In the genomic region with DNA sequence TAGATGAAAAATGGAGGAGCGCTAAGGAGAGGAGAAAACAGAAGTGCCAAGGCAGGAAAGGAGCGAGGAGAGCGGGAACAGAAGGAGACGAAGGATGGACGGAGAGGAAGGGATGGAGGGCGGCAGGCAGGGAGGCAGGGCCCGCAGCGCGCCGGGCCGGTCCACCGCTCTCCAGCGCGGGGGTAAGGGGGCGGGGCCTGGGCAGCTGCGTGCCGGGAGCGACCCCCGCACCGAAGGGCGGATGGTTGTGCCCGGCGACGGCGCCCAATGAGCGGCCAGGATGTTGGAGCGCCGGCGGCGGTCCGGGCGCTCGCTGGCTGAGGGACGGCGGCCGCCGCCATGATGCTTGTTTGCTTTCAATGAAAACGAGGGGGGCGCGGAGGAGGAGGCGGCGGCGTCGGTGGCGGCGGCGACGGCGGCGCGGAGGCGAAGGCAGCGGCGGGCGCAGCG, we compare ENCODE assay signal across 8 cellular contexts. TPM values are rescaled to one million over a fixed set of nuclear protein-coding genes. Genes with fewer than 3 reads are reported as not detected.
DNase-seq lines count a peak whose midpoint lies in the region; ATAC-seq, FAIRE-seq and TF ChIP-seq lines count a peak whose summit lies in the region.

TSS of gene CNOT6 (plus strand) at position 320 of the 450 bp plus-strand sequence. CDS start 34,898 bp downstream, outside the sequence.

- H3K9me3 Mint-ChIP-seq in activated T-helper 2 cell treated with anti-CD3 and anti-CD28 coated beads, Interferon-gamma antibody, Interleukin-2, Interleukin-4, amounts not matched to agents 10 μg/mL and 5 μg/mL and 100 μg/mL, durations not matched to agents 14 hours and 24 hours and 36 hours = no peaks in the 10 kb centered on the region
- no peaks in the 10 kb centered on the region for H3K9me3 Mint-ChIP-seq in natural killer cell

- H3K27ac Mint-ChIP-seq in activated T-helper 2 cell treated with anti-CD3 and anti-CD28 coated beads, Interferon-gamma antibody, Interleukin-2, Interleukin-4, amounts not matched to agents 10 μg/mL and 5 μg/mL and 100 μg/mL, durations not matched to agents 14 hours and 24 hours and 36 hours = peak within 1 kb of the TSS; percentile 90
- H3K27ac Mint-ChIP-seq in natural killer cell = peak within 1 kb of the TSS; percentile 57 to 86

- peak within 1 kb of the TSS; percentile 71 for H3K27ac ChIP-seq in RWPE2 (ENCODE audit: poor library complexity, severe bottlenecking)

- TF ChIP-seq CTCF in RWPE2 (IDR thresholded peaks at IDR 0.05; ENCODE audit: poor library complexity, severe bottlenecking) (no peak), natural killer cell (IDR thresholded peaks at IDR 0.05) (no peak)

- H3K4me1 ChIP-seq in RWPE2 (ENCODE audit: insufficient read depth, poor library complexity, severe bottlenecking) = peaks cover 28% of the 10 kb centered on the region

- no peaks in the 10 kb centered on the region for H3K9me3 ChIP-seq in RWPE2 (ENCODE audit: severe bottlenecking)

- ATAC-seq in RWPE2 (ENCODE audit: low read depth) (peak; percentile 84), natural killer cell (peak; percentile 93 to 99 (median 93))

- H3K4me3 ChIP-seq in RWPE2 (ENCODE audit: severe bottlenecking) = peak within 1 kb of the TSS; percentile 90

- intact Hi-C loops in activated T-helper 2 cell treated with anti-CD3 and anti-CD28 coated beads, Interferon-gamma antibody, Interleukin-2, Interleukin-4, amounts not matched to agents 10 μg/mL and 5 μg/mL and 100 μg/mL, durations not matched to agents 14 hours and 24 hours and 36 hours (cut with micrococcal nuclease) = loop anchor here (10.0 kb wide), 3 partner anchors 111 to 939 kb away; partner anchors contain the start of genes MAPK9 and RUFY1
- intact Hi-C loops in natural killer cell (cut with micrococcal nuclease) = no loop called here

- no peak for FAIRE-seq in H54 (lab: Jason Lieb, UNC)

- H3K4me3 Mint-ChIP-seq in activated T-helper 2 cell treated with anti-CD3 and anti-CD28 coated beads, Interferon-gamma antibody, Interleukin-2, Interleukin-4, amounts not matched to agents 10 μg/mL and 5 μg/mL and 100 μg/mL, durations not matched to agents 14 hours and 24 hours and 36 hours (ENCODE audit: low read depth) = peak within 1 kb of the TSS; percentile 94
- H3K4me3 Mint-ChIP-seq in natural killer cell = peak within 1 kb of the TSS; percentile 85

- TF ChIP-seq POLR2A in H54 (IDR thresholded peaks at IDR 0.05; ENCODE audit: low read depth, low read length) = peak; percentile 75

- H3K36me3 ChIP-seq in RWPE2 (ENCODE audit: low read depth) = peaks cover 32% of the 10 kb centered on the region

- no peaks in the 10 kb centered on the region for H3K27me3 ChIP-seq in RWPE2 (ENCODE audit: insufficient read depth, poor library complexity, severe bottlenecking)

- DNase-seq in EL (peak; percentile 90), H54 (ENCODE audit: insufficient read length, low spot score) (peak; percentile 95), LoVo (ENCODE audit: low spot score) (peak; percentile 97), RWPE2 (ENCODE audit: low spot score) (peak; percentile 94), fibroblast of peridontal ligament (ENCODE audit: extremely low read depth) (peak; percentile 89), natural killer cell (peak; percentile 96)
- peak; percentile 92 for DNase-seq in activated T-helper 2 cell treated with anti-CD3 and anti-CD28 coated beads, Interferon-gamma antibody, Interleukin-2, Interleukin-4, amounts not matched to agents 10 μg/mL and 5 μg/mL and 100 μg/mL, durations not matched to agents 14 hours and 24 hours and 36 hours (ENCODE audit: low spot score)
- peak; percentile 88 to 95 (median 92) for DNase-seq in stimulated activated naive CD4-positive, alpha-beta T cell (lab: John Stamatoyannopoulos, UW)

- H3K4me1 Mint-ChIP-seq in activated T-helper 2 cell treated with anti-CD3 and anti-CD28 coated beads, Interferon-gamma antibody, Interleukin-2, Interleukin-4, amounts not matched to agents 10 μg/mL and 5 μg/mL and 100 μg/mL, durations not matched to agents 14 hours and 24 hours and 36 hours (ENCODE audit: low read depth) = peaks cover 24% of the 10 kb centered on the region
- H3K4me1 Mint-ChIP-seq in natural killer cell = peaks cover 28 to 37% of the 10 kb centered on the region in 2 donors

- H3K27me3 Mint-ChIP-seq in activated T-helper 2 cell treated with anti-CD3 and anti-CD28 coated beads, Interferon-gamma antibody, Interleukin-2, Interleukin-4, amounts not matched to agents 10 μg/mL and 5 μg/mL and 100 μg/mL, durations not matched to agents 14 hours and 24 hours and 36 hours (ENCODE audit: low read depth) = no peaks in the 10 kb centered on the region
- H3K27me3 Mint-ChIP-seq in natural killer cell (ENCODE audit: low read depth in 2 of 2) = no peaks in the 10 kb centered on the region

- H3K36me3 Mint-ChIP-seq in activated T-helper 2 cell treated with anti-CD3 and anti-CD28 coated beads, Interferon-gamma antibody, Interleukin-2, Interleukin-4, amounts not matched to agents 10 μg/mL and 5 μg/mL and 100 μg/mL, durations not matched to agents 14 hours and 24 hours and 36 hours (ENCODE audit: low read depth) = peaks cover 22% of the 10 kb centered on the region
- H3K36me3 Mint-ChIP-seq in natural killer cell = no peaks in the 10 kb centered on the region

RNA-seq across cellular contexts. Expression of gene CNOT6, which starts in this region (rescaled TPM):
- total RNA-seq in activated T-helper 2 cell treated with anti-CD3 and anti-CD28 coated beads, Interferon-gamma antibody, Interleukin-2, Interleukin-4, amounts not matched to agents 10 μg/mL and 5 μg/mL and 100 μg/mL, durations not matched to agents 14 hours and 24 hours and 36 hours = 43.2 and 48.9 TPM in 2 replicates
- total RNA-seq in natural killer cell = 10 to 100 TPM; 20.9 to 32.4 (median 26.1) TPM

Comparison
In these comparisons a context has a peak if more than half of its experiments do, and no peak if none do; other contexts are left out.
1. Peak in every context shown above with its lines: DNase-seq, ATAC-seq, H3K4me3 ChIP-seq and H3K27ac ChIP-seq.